Comparison of ENCODE assay signal across 10 cellular contexts in the genomic region with DNA sequence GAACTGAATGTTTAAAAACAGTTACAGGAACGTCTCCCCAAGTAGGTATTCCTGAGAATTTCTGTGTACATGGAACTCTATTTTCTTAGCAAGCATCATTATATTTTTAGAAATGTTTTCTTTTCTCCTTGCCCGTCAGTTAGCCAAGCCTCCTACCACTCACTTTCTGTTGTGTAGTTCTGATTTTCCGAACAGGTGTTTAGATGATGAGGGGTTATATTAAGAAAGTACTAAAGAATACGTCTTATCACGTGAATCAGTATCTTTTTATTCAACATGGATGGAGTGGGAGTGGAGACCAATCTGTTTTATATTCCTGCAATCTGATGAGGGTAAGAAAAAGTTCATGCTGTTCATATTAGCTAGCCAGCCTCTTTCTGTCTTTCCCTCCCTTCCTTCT. TPM values are rescaled to one million over a fixed set of nuclear protein-coding genes. Genes with fewer than 3 reads are reported as not detected.
DNase-seq lines count a peak whose midpoint lies in the region; ATAC-seq, FAIRE-seq and TF ChIP-seq lines count a peak whose summit lies in the region.
"Had no signal": no experiment of that assay in that cellular context is flagged by ENCODE, and none has a peak within 500 bp of the region (broad histone marks: within the 10 kb centered on the region; RNA-seq: fewer than 3 reads in every experiment).

No MANE protein-coding gene starts in this region.

- 73% methylated on average over 4 of the region's 5 CpGs; no CpG with 5 or more reads in 1 of the 2 experiments for WGBS in endodermal cell (ENCODE audit: insufficient coverage in 1 of 2, insufficient read length in 1 of 2), 2 experiments
- WGBS in spleen, 5 donors, result 32 to 49% (median 48%) methylated on average over 5 of the region's 5 CpGs

- H3K36me3 Mint-ChIP-seq in activated T-cell treated with anti-CD3 and anti-CD28 coated beads, Interleukin-2, amount 50 U/mL, for 4 hours (ENCODE audit: insufficient read depth), result peaks cover 13% of the 10 kb centered on the region
- peaks cover 14% of the 10 kb centered on the region for H3K36me3 Mint-ChIP-seq in endodermal cell (ENCODE audit: low read depth)

- no peaks in the 10 kb centered on the region for H3K27me3 Mint-ChIP-seq in activated T-cell treated with anti-CD3 and anti-CD28 coated beads, Interleukin-2, amount 50 U/mL, for 4 hours (ENCODE audit: low read depth)
- H3K27me3 Mint-ChIP-seq in endodermal cell (ENCODE audit: insufficient read depth), result no peaks in the 10 kb centered on the region

- intact Hi-C loops in spleen (cut with DNase I; ENCODE audit: low total_unique reads), result no loop called here

- H3K4me1 ChIP-seq in SJCRH30 (no peaks in the 10 kb centered on the region), endodermal cell (ENCODE audit: control insufficient read depth, insufficient read depth, low read length) (peaks cover 5% of the 10 kb centered on the region), spleen (peaks cover 24 to 80% (median 40%) of the 10 kb centered on the region in 6 donors)

- no peak overlapping the region for H3K27ac Mint-ChIP-seq in endodermal cell

- ATAC-seq in activated T-cell treated with anti-CD3 and anti-CD28 coated beads, Interleukin-2, amount 50 U/mL, for 4 hours, result no peak

- DNase-seq in activated T-cell treated with anti-CD3 and anti-CD28 coated beads, Interleukin-2, amount 50 U/mL, for 4 hours, result no peak
- DNase-seq in activated T-cell treated with anti-CD3 and anti-CD28 coated beads, Interleukin-2, amount 50 U/mL, for 1 hour, result no peak
- DNase-seq in SJCRH30 (no peak), endodermal cell (no peak), spleen (no peak), AG20443 (ENCODE audit: low spot score) (no peak), urothelium cell line (ENCODE audit: low spot score) (no peak)
- no peak for DNase-seq in activated CD8-positive, alpha-beta memory T cell treated with anti-CD3 and anti-CD28 coated beads, Interleukin-2, amount 50 U/mL, for 48 hours
- DNase-seq: NCI-H187 had no signal

- H3K27me3 ChIP-seq in SJCRH30 (no peaks in the 10 kb centered on the region), endodermal cell (ENCODE audit: control insufficient read depth, insufficient read depth, low read length, poor library complexity, severe bottlenecking) (no peaks in the 10 kb centered on the region), spleen (replicated peaks in 1 of 7) (no peaks in the 10 kb centered on the region)
- H3K27me3 ChIP-seq: transverse colon had no signal

- H3K4me3 Mint-ChIP-seq in activated T-cell treated with anti-CD3 and anti-CD28 coated beads, Interleukin-2, amount 50 U/mL, for 4 hours, result peak overlapping the region; percentile 66
- peak overlapping the region; percentile 34 for H3K4me3 Mint-ChIP-seq in endodermal cell

- H3K27ac ChIP-seq in SJCRH30 (peak overlapping the region; percentile 22), endodermal cell (ENCODE audit: low read depth, low read length) (peak overlapping the region; percentile 80), spleen (peak overlapping the region in 5 of 8 donors; percentile 30 to 62 (median 51))
- H3K27ac ChIP-seq: transverse colon had no signal

- TF ChIP-seq CTCF in endodermal cell (conservative IDR thresholded peaks at IDR 0.05) (no peak), spleen (IDR thresholded peaks at IDR 0.05 in 8 of 11, conservative IDR thresholded peaks at IDR 0.05 in 3 of 11) (no peak)

- H3K4me1 Mint-ChIP-seq in activated T-cell treated with anti-CD3 and anti-CD28 coated beads, Interleukin-2, amount 50 U/mL, for 4 hours (ENCODE audit: low read depth), result peaks cover 63% of the 10 kb centered on the region
- H3K4me1 Mint-ChIP-seq in endodermal cell, result peaks cover 74% of the 10 kb centered on the region

- H3K36me3 ChIP-seq in SJCRH30, result no peaks in the 10 kb centered on the region
- no peaks in the 10 kb centered on the region for H3K36me3 ChIP-seq in endodermal cell (ENCODE audit: control insufficient read depth, insufficient read depth, low read length)
- peaks cover 0 to 26% (median under 1%) of the 10 kb centered on the region in 6 donors for H3K36me3 ChIP-seq in spleen
- H3K36me3 ChIP-seq: transverse colon had no signal

- no peak for FAIRE-seq in urothelium cell line (lab: Jason Lieb, UNC)

- no peak overlapping the region for H3K9ac ChIP-seq in endodermal cell (ENCODE audit: extremely low read depth, low read length, poor library complexity, severe bottlenecking)

- no peaks in the 10 kb centered on the region for H3K9me3 ChIP-seq in SJCRH30 (replicated peaks)
- no peaks in the 10 kb centered on the region for H3K9me3 ChIP-seq in endodermal cell (ENCODE audit: control insufficient read depth, low read length)
- no peaks in the 10 kb centered on the region for H3K9me3 ChIP-seq in spleen
- H3K9me3 ChIP-seq: transverse colon had no signal

- H3K4me3 ChIP-seq in SJCRH30, result no peak overlapping the region
- no peak overlapping the region for H3K4me3 ChIP-seq in endodermal cell (ENCODE audit: low read length)
- peak overlapping the region in 2 of 8 donors; percentile 7 to 33 for H3K4me3 ChIP-seq in spleen
- H3K4me3 ChIP-seq: transverse colon had no signal

- no peaks in the 10 kb centered on the region for H3K9me3 Mint-ChIP-seq in activated T-cell treated with anti-CD3 and anti-CD28 coated beads, Interleukin-2, amount 50 U/mL, for 4 hours
- no peaks in the 10 kb centered on the region for H3K9me3 Mint-ChIP-seq in endodermal cell

- no peak for TF ChIP-seq POLR2A in spleen (IDR thresholded peaks at IDR 0.05)

RNA-seq across cellular contexts. Expression of a gene that starts 29.4 kb away (rescaled TPM):
- total RNA-seq in activated T-cell treated with anti-CD3 and anti-CD28 coated beads, Interleukin-2, amount 50 U/mL, for 4 hours, result 10 to 100 TPM; 40.6 to 56.2 (median 54.3) TPM
- 73.7 and 76.6 TPM in 2 replicates for total RNA-seq in SJCRH30 (2014; rRNA removed; shearing (Covaris generic))
- 100 to 1,000 TPM in 1 of 2 donors, 10 to 100 TPM in 1; 88.3 to 114 TPM for total RNA-seq in endodermal cell
- 70.0 TPM for polyA plus RNA-seq in endodermal cell (2013, experiment 1 of 2)
- polyA plus RNA-seq in endodermal cell (2013, experiment 2 of 2), result 63.0 TPM
- total RNA-seq in spleen, result 100 to 1,000 TPM in 2 of 7 donors, 10 to 100 TPM in 5; 47.0 to 131 (median 87.2) TPM
- 10 to 100 TPM in 2 of 3 donors, 1 to 10 TPM in 1; 9.8 to 18.0 (median 13.2) TPM for polyA plus RNA-seq in spleen

Comparison
In these comparisons a context has a peak if more than half of its experiments do, and no peak if none do; other contexts are left out.
1. H3K27ac ChIP-seq: peak in every context shown above with its lines; median percentile 80 in endodermal cell; 51 in spleen; 22 in SJCRH30.